In genomic region chr10:112587709-112588108, GRCh38 we compare ENCODE assay signal across 1 cellular context.
TF ChIP-seq lines count a peak whose summit lies in the region.

No MANE protein-coding gene starts in this region.

TF ChIP-seq in GM23338, 12 proteins besides CTCF, POLR2A, EP300 and RAD21 (continued from another document):
- TF ChIP-seq ETS1 (IDR thresholded peaks at IDR 0.05) (no peak), POLR2AphosphoS5 (IDR thresholded peaks at IDR 0.05; ENCODE audit: low read depth) (no peak), EZH2 (IDR thresholded peaks at IDR 0.05; ENCODE audit: low read depth, unreplicated experiment) (no peak), EZH2phosphoT487 (IDR thresholded peaks at IDR 0.05; ENCODE audit: unreplicated experiment) (no peak), ZNF331 (CRISPR knock-in tag; IDR thresholded peaks at IDR 0.05; ENCODE audit: low read depth) (no peak), JUNB (IDR thresholded peaks at IDR 0.05; ENCODE audit: unreplicated experiment) (no peak), NANOG (IDR thresholded peaks at IDR 0.05; ENCODE audit: borderline replicate concordance) (no peak), ZNF462 (CRISPR knock-in tag; IDR thresholded peaks at IDR 0.05) (no peak)
TF ChIP-seq in GM23338: peak in this region for 0.
